In genomic region chr19:38003427-38004099, GRCh38 we compare ENCODE assay signal across 8 cellular contexts.
DNase-seq lines count a peak whose midpoint lies in the region; ATAC-seq, FAIRE-seq and TF ChIP-seq lines count a peak whose summit lies in the region.

No MANE protein-coding gene starts in this region.

- H3K27ac Mint-ChIP-seq in activated naive CD8-positive, alpha-beta T cell treated with anti-CD3 and anti-CD28 coated beads for 36 hours: no peak overlapping the region

- H3K9me3 ChIP-seq in A549: no peaks in the 10 kb centered on the region
- no peaks in the 10 kb centered on the region for H3K9me3 ChIP-seq in prostate gland

- no peak for DNase-seq in A549 (ENCODE audit: low read depth in 1 of 2, low spot score in 1 of 2)
- DNase-seq in GM12891 (ENCODE audit: insufficient read length, low spot score): no peak
- peak; percentile 96 for DNase-seq in NCI-H345 (lab: John Stamatoyannopoulos, UW)
- DNase-seq in activated naive CD8-positive, alpha-beta T cell treated with anti-CD3 and anti-CD28 coated beads for 36 hours: peak; percentile 27
- DNase-seq in cardiac septum (ENCODE audit: low spot score): peak; percentile 83
- DNase-seq in prostate gland (ENCODE audit: low spot score): peak; percentile 88

- H3K4me2 ChIP-seq in A549: peak overlapping the region; percentile 54

- H3K4me1 ChIP-seq in A549: peaks cover 51% of the 10 kb centered on the region
- H3K4me1 ChIP-seq in prostate gland (replicated peaks): peaks cover 11% of the 10 kb centered on the region

- no peak for FAIRE-seq in A549 (lab: Jason Lieb, UNC)
- peak; percentile 89 for FAIRE-seq in GM12891 (lab: Jason Lieb, UNC)

- intact Hi-C loops in cardiac septum (cut with DNase I): loop anchor here (2.0 kb wide), 1 partner anchor 97 kb away; the partner anchor contains the start of genes SIPA1L3 and WDR87
- intact Hi-C loops in prostate gland (cut with DNase I): no loop called here

- no peaks in the 10 kb centered on the region for H3K36me3 ChIP-seq in prostate gland

- H3K27me3 ChIP-seq in prostate gland (replicated peaks; ENCODE audit: insufficient read depth): no peaks in the 10 kb centered on the region

- 86% methylated on average over 19 of the region's 19 CpGs for WGBS in A549 (ENCODE audit: missing lambda C conversion rate)
- under 1% methylated on average over 19 of the region's 19 CpGs for WGBS in prostate gland

- ATAC-seq in A549: no peak
- ATAC-seq in GM21717 (IDR thresholded peaks at IDR 0.05; ENCODE audit: unreplicated experiment): no peak
- ATAC-seq in GM19463 (IDR thresholded peaks at IDR 0.05; ENCODE audit: unreplicated experiment): no peak

- POLR2A ChIA-PET in A549 (lab: Yijun Ruan, JAX): interaction anchor here (2.2 kb wide), 1 partner anchor 71 kb away, joined by 13 read pairs; no protein-coding TSS in a partner anchor

- no peak for TF ChIP-seq RAD21 in A549 (conservative IDR thresholded peaks at IDR 0.05 in 1 of 2, IDR thresholded peaks at IDR 0.05 in 1 of 2)

- H3K27ac ChIP-seq in A549 (peak overlapping the region; percentile 30 to 61), prostate gland (peak overlapping the region; percentile 81 to 84)

- no peak overlapping the region for H3K4me3 Mint-ChIP-seq in activated naive CD8-positive, alpha-beta T cell treated with anti-CD3 and anti-CD28 coated beads for 36 hours

- H3K4me1 Mint-ChIP-seq in activated naive CD8-positive, alpha-beta T cell treated with anti-CD3 and anti-CD28 coated beads for 36 hours: peaks cover 9% of the 10 kb centered on the region

- no peaks in the 10 kb centered on the region for H3K27me3 Mint-ChIP-seq in activated naive CD8-positive, alpha-beta T cell treated with anti-CD3 and anti-CD28 coated beads for 36 hours

- H3K9me3 Mint-ChIP-seq in activated naive CD8-positive, alpha-beta T cell treated with anti-CD3 and anti-CD28 coated beads for 36 hours: no peaks in the 10 kb centered on the region

- TF ChIP-seq CTCF in A549 (IDR thresholded peaks at IDR 0.05) (no peak), prostate gland (IDR thresholded peaks at IDR 0.05) (no peak)

- TF ChIP-seq EP300 in A549 (IDR thresholded peaks at IDR 0.05): no peak

- no peaks in the 10 kb centered on the region for H3K36me3 Mint-ChIP-seq in activated naive CD8-positive, alpha-beta T cell treated with anti-CD3 and anti-CD28 coated beads for 36 hours

- CTCF ChIA-PET in A549 (lab: Yijun Ruan, JAX): interaction anchor here (0.6 to 26.6 kb wide), 7 partner anchors 12 to 332 kb away, joined by 3 to 391 read pairs (median 4); partner anchors contain the start of genes CATSPERG, SIPA1L3 and WDR87

- H3K4me3 ChIP-seq in A549: no peak overlapping the region
- peak overlapping the region; percentile 13 to 30 for H3K4me3 ChIP-seq in prostate gland

- TF ChIP-seq POLR2A in A549 (IDR thresholded peaks at IDR 0.05; ENCODE audit: low read length) (no peak), GM12891 (IDR thresholded peaks at IDR 0.05; ENCODE audit: low read depth, low read length) (no peak), prostate gland (IDR thresholded peaks at IDR 0.05) (no peak)

TF ChIP-seq in A549, 52 proteins besides CTCF, POLR2A, EP300 and RAD21:
- TF ChIP-seq RNF2 (IDR thresholded peaks at IDR 0.05; ENCODE audit: borderline replicate concordance, low read depth) (no peak), ZFP36 (IDR thresholded peaks at IDR 0.05; ENCODE audit: borderline replicate concordance, partially characterized antibody) (no peak), EHMT2 (IDR thresholded peaks at IDR 0.05; ENCODE audit: low read depth) (no peak), FOXS1 (CRISPR knock-in tag; IDR thresholded peaks at IDR 0.05) (no peak), CEBPB (IDR thresholded peaks at IDR 0.05) (no peak), HEYL (CRISPR knock-in tag; IDR thresholded peaks at IDR 0.05) (no peak)
TF ChIP-seq in A549: peak in this region for 0.

TF ChIP-seq in GM12891, 5 proteins besides CTCF, POLR2A, EP300 and RAD21:
- TF ChIP-seq TAF1 (IDR thresholded peaks at IDR 0.05; ENCODE audit: low read depth, low read length) (no peak), POLR2AphosphoS5 (IDR thresholded peaks at IDR 0.05; ENCODE audit: low read depth, low read length) (no peak), SPI1 (IDR thresholded peaks at IDR 0.05; ENCODE audit: low read depth, low read length) (peak; percentile 33; the same call in 1 of the 2 replicates)

Comparison
In these comparisons a context has a peak if more than half of its experiments do, and no peak if none do; other contexts are left out.
1. DNase-seq: peak in NCI-H345 (single experiment), activated naive CD8-positive, alpha-beta T cell treated with anti-CD3 and anti-CD28 coated beads for 36 hours (single experiment), cardiac septum (single experiment) and prostate gland (single experiment); none in A549 (0 of 2) and GM12891 (single experiment).